8 cellular contexts compared by ENCODE assay signal in the genomic region with DNA sequence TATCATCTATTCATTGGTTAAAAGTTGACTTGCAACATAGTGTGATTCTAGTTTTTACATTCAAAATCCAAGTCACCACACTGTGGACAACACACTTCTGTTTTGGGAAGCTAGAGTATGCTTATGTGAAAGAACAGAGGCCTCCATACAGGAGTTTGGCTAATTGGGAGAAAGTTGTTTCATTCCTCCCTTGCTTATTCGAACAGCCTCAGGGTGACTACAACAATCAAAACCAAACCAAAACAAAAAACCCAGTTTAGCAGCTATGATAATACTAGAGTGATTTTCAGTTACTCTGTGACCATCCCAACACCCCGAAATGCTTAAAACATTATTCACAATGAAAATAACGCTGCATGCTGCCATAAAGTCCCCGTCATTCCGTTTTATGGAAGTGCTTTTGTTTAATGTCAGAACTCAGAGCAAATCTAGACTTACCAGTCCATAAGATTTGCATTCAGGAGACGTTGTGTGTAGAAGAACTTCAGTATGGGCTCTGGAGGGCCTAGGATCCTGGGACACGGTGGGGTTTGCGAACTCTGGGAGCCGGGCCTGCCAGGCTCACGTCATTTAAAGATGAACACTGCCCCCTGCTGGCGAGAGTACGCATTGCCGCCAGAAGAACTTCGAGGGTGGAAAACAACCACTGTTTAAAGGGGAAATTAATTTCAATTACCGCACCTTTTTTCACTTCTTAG.
A peak's percentile ranks its signal among the peaks of the same experiment; 100 is the strongest.
DNase-seq lines count a peak whose midpoint lies in the region; ATAC-seq, FAIRE-seq and TF ChIP-seq lines count a peak whose summit lies in the region.

No MANE protein-coding gene starts in this region.

- FAIRE-seq in HTR-8/SVneo (lab: Jason Lieb, UNC), result no peak

- H3K9me2 ChIP-seq in SK-N-SH, result no peaks in the 10 kb centered on the region

- POLR2A ChIA-PET in SK-N-SH (lab: Yijun Ruan, JAX), result no interaction called here

- peak in 1 of 4 donors; percentile 56 for ATAC-seq in heart left ventricle
- peak; percentile 78 for ATAC-seq in aorta (ENCODE audit: low FRiP score)

- CTCF ChIA-PET in SK-N-SH (lab: Yijun Ruan, JAX), result interaction anchor here (0.6 to 6.3 kb wide), 42 partner anchors 10 to 1441 kb away, joined by 3 to 88 read pairs (median 4); a partner anchor contains a TSS

- H3K4me2 ChIP-seq in SK-N-SH, result no peak overlapping the region

- peaks cover 24% of the 10 kb centered on the region; the same call in 1 of the 2 replicates for H3K27me3 ChIP-seq in SK-N-SH (ENCODE audit: insufficient read depth)
- H3K27me3 ChIP-seq in heart left ventricle, result peaks cover 0 to 37% (median 6%) of the 10 kb centered on the region in 9 donors
- H3K27me3 ChIP-seq in aorta (ENCODE audit: control insufficient read depth in 1 of 2, insufficient read depth in 2 of 2, low read length in 1 of 2), result no peaks in the 10 kb centered on the region

- peak; percentile 82 for TF ChIP-seq RAD21 in SK-N-SH (IDR thresholded peaks at IDR 0.05; ENCODE audit: low read length)

- no peak overlapping the region for H3K27ac ChIP-seq in SK-N-SH (ENCODE audit: low read depth in 2 of 2, low read length in 1 of 2)
- H3K27ac ChIP-seq in heart left ventricle, result peak overlapping the region in 1 of 12 donors; percentile 40
- H3K27ac ChIP-seq in aorta (ENCODE audit: low read depth in 1 of 2, low read length in 2 of 2), result no peak overlapping the region

- DNase-seq in 8988T (peak; percentile 24), HTR-8/SVneo (ENCODE audit: insufficient read length, low spot score) (peak; percentile 27), SK-N-SH (peak; percentile 56), heart left ventricle (peak; percentile 21 to 83 (median 43)), putamen (ENCODE audit: low spot score) (peak; percentile 65), aorta (peak; percentile 73 to 90)
- peak; percentile 39 for DNase-seq in activated naive CD8-positive, alpha-beta T cell treated with anti-CD3 and anti-CD28 coated beads, Interleukin-2, amount 50 U/mL, for 16 hours (ENCODE audit: low read depth, low spot score)

- peak; percentile 73 for TF ChIP-seq CTCF in GM12874 (IDR thresholded peaks at IDR 0.05; ENCODE audit: insufficient read depth, low read depth, low read length)
- peak; percentile 97 for TF ChIP-seq CTCF in SK-N-SH (IDR thresholded peaks at IDR 0.05)
- TF ChIP-seq CTCF in heart left ventricle (IDR thresholded peaks at IDR 0.05), result peak; percentile 81 to 96 (median 93)

- H3K4me1 ChIP-seq in SK-N-SH (ENCODE audit: control insufficient read depth in 1 of 2, insufficient read depth in 2 of 2, low read depth in 1 of 2, low read length in 1 of 2) (peaks cover 0 to 13% of the 10 kb centered on the region in 2 experiments; a peak in 1 of 4 replicates), heart left ventricle (peaks cover 0 to 17% (median 0%) of the 10 kb centered on the region in 12 donors), aorta (ENCODE audit: control insufficient read depth in 1 of 2, insufficient read depth in 2 of 2, low read length in 2 of 2) (no peaks in the 10 kb centered on the region)

- H3K9ac ChIP-seq in SK-N-SH, result no peak overlapping the region

- H3F3A ChIP-seq in SK-N-SH (replicated peaks; ENCODE audit: insufficient read depth), result no peaks in the 10 kb centered on the region

- no peaks in the 10 kb centered on the region for H3K36me3 ChIP-seq in SK-N-SH (replicated peaks in 1 of 2; ENCODE audit: control insufficient read depth in 1 of 2, insufficient read depth in 2 of 2, low read length in 1 of 2)
- H3K36me3 ChIP-seq in heart left ventricle, result no peaks in the 10 kb centered on the region
- no peaks in the 10 kb centered on the region for H3K36me3 ChIP-seq in aorta (ENCODE audit: control insufficient read depth in 1 of 2, insufficient read depth in 2 of 2, low read length in 1 of 2)

- H2AFZ ChIP-seq in SK-N-SH (ENCODE audit: low read depth), result no peak overlapping the region

- H3K79me2 ChIP-seq in SK-N-SH (ENCODE audit: insufficient read depth), result no peaks in the 10 kb centered on the region

- intact Hi-C loops in heart left ventricle (cut with DNase I), result loop anchor here (2.0 to 10.0 kb wide), 5 partner anchors 265 to 1427 kb away; no protein-coding TSS in a partner anchor
- intact Hi-C loops in aorta (cut with DNase I), result loop anchor here (5.0 kb wide), 1 partner anchor 1427 kb away; no protein-coding TSS in a partner anchor

- TF ChIP-seq POLR2A in heart left ventricle (IDR thresholded peaks at IDR 0.05), result no peak

- WGBS in SK-N-SH (ENCODE audit: low lambda C conversion rate), result 27% methylated on average over 15 of the region's 15 CpGs
- WGBS in heart left ventricle, 4 donors, result 31 to 35% (median 34%) methylated on average over 15 of the region's 15 CpGs
- WGBS in aorta, 2 donors, result 33 to 34% methylated on average over 15 of the region's 15 CpGs

- H3K9me3 ChIP-seq in SK-N-SH (no peaks in the 10 kb centered on the region), heart left ventricle (no peaks in the 10 kb centered on the region), aorta (ENCODE audit: control insufficient read depth, low read length) (no peaks in the 10 kb centered on the region)

- H3K4me3 ChIP-seq in SK-N-SH (ENCODE audit: low read depth in 2 of 2, low read length in 1 of 2) (peak overlapping the region in 1 of 2 experiments; percentile 46; a peak in 1 of 4 replicates), heart left ventricle (peak overlapping the region in 1 of 12 donors; percentile 13), aorta (ENCODE audit: low read length in 2 of 2) (no peak overlapping the region)

- H4K20me1 ChIP-seq in SK-N-SH (ENCODE audit: insufficient read depth), result no peaks in the 10 kb centered on the region

- no peak for TF ChIP-seq EP300 in SK-N-SH (IDR thresholded peaks at IDR 0.05; ENCODE audit: borderline replicate concordance in 1 of 2, low read depth in 1 of 2, low read length in 1 of 2)

TF ChIP-seq in SK-N-SH, 30 proteins besides CTCF, POLR2A, EP300 and RAD21:
- no peak for TF ChIP-seq FOXM1 (IDR thresholded peaks at IDR 0.05; ENCODE audit: low read depth)
- TF ChIP-seq RXRA (IDR thresholded peaks at IDR 0.05; ENCODE audit: borderline replicate concordance, low read depth), result no peak
- peak; percentile 56 for TF ChIP-seq SMC3 (IDR thresholded peaks at IDR 0.05; ENCODE audit: low read depth, low read length)
- no peak for TF ChIP-seq YY1 (IDR thresholded peaks at IDR 0.05; ENCODE audit: low read depth)
- TF ChIP-seq FOXJ3 (CRISPR knock-in tag; IDR thresholded peaks at IDR 0.05), result no peak
- no peak for TF ChIP-seq GABPA (IDR thresholded peaks at IDR 0.05; ENCODE audit: low read depth)

Comparison
In these comparisons a context has a peak if more than half of its experiments do, and no peak if none do; other contexts are left out.
1. DNase-seq: peak in every context shown above with its lines; median percentile 82 in aorta; 65 in putamen; 56 in SK-N-SH; 43 in heart left ventricle; 39 in activated naive CD8-positive, alpha-beta T cell treated with anti-CD3 and anti-CD28 coated beads, Interleukin-2, amount 50 U/mL, for 16 hours; 27 in HTR-8/SVneo; 24 in 8988T.